ENCODE assay signal across 9 cellular contexts in genomic region chr3:36792342-36792741, GRCh38. TPM values are rescaled to one million over a fixed set of nuclear protein-coding genes. Genes with fewer than 3 reads are reported as not detected.
DNase-seq lines count a peak whose midpoint lies in the region; ATAC-seq and TF ChIP-seq lines count a peak whose summit lies in the region.
"Had no signal": no experiment of that assay in that cellular context is flagged by ENCODE, and none has a peak within 500 bp of the region (broad histone marks: within the 10 kb centered on the region; RNA-seq: fewer than 3 reads in every experiment).

No MANE protein-coding gene starts in this region.

- no peaks in the 10 kb centered on the region for H3K4me1 Mint-ChIP-seq in effector memory CD8-positive, alpha-beta T cell (ENCODE audit: low read depth in 2 of 2)

- peaks cover 9% of the 10 kb centered on the region for H3K4me1 ChIP-seq in osteoblast (ENCODE audit: insufficient read depth, low read length)

- peak; percentile 55 for TF ChIP-seq CTCF in AG09309 (IDR thresholded peaks at IDR 0.05; ENCODE audit: control insufficient read depth, insufficient read depth, low read depth, low read length, missing control alignments)
- peak; percentile 59 for TF ChIP-seq CTCF in GM12875 (IDR thresholded peaks at IDR 0.05; ENCODE audit: borderline replicate concordance, insufficient read depth, low read depth, low read length)
- peak; percentile 55 for TF ChIP-seq CTCF in osteoblast (IDR thresholded peaks at IDR 0.05; ENCODE audit: extremely low read depth, low read depth, low read length)

- peaks cover 17 to 23% of the 10 kb centered on the region in 2 donors for H3K27me3 Mint-ChIP-seq in effector memory CD8-positive, alpha-beta T cell

- DNase-seq in AG09309 (ENCODE audit: low read depth), result no peak
- peak; percentile 15 for DNase-seq in LoVo (ENCODE audit: low spot score)
- peak; percentile 56 for DNase-seq in astrocyte of the hippocampus (ENCODE audit: low read depth, low spot score)
- DNase-seq in osteoblast (ENCODE audit: insufficient read length, low spot score, missing footprints), result no peak
- no peak for DNase-seq in stimulated activated naive CD4-positive, alpha-beta T cell treated with Interleukin-2 at 50 U/mL for 16 hours (lab: John Stamatoyannopoulos, UW)
- no peak for DNase-seq in effector memory CD8-positive, alpha-beta T cell
- DNase-seq in MG63, result no peak

- H3K27me3 ChIP-seq in osteoblast (ENCODE audit: insufficient read depth, low read length) (no peaks in the 10 kb centered on the region), MG63 (no peaks in the 10 kb centered on the region)

- no peak overlapping the region for H3K4me3 Mint-ChIP-seq in effector memory CD8-positive, alpha-beta T cell

- H3K27ac ChIP-seq in osteoblast (ENCODE audit: low read depth, low read length), result no peak overlapping the region
- H3K27ac ChIP-seq: epithelial cell of prostate had no signal

- H3K4me3 ChIP-seq in AG09309 (ENCODE audit: control insufficient read depth, low read depth, low read length) (no peak overlapping the region), GM12875 (ENCODE audit: low read depth, low read length) (no peak overlapping the region), osteoblast (ENCODE audit: insufficient read depth, low read length) (no peak overlapping the region), MG63 (no peak overlapping the region)

- H3K27ac Mint-ChIP-seq in effector memory CD8-positive, alpha-beta T cell, result no peak overlapping the region

- no peaks in the 10 kb centered on the region for H3K79me2 ChIP-seq in osteoblast (ENCODE audit: insufficient read depth, low read length)

- H3K9me3 ChIP-seq in osteoblast (ENCODE audit: low read depth, low read length) (no peaks in the 10 kb centered on the region), MG63 (no peaks in the 10 kb centered on the region)

- H3K36me3 ChIP-seq in osteoblast (ENCODE audit: insufficient read depth, low read length) (no peaks in the 10 kb centered on the region), MG63 (no peaks in the 10 kb centered on the region)

- no peaks in the 10 kb centered on the region for H4K20me1 ChIP-seq in osteoblast (ENCODE audit: insufficient read depth, low read length)

- H3K9me3 Mint-ChIP-seq in effector memory CD8-positive, alpha-beta T cell, result no peaks in the 10 kb centered on the region

- no peaks in the 10 kb centered on the region for H3K36me3 Mint-ChIP-seq in effector memory CD8-positive, alpha-beta T cell (ENCODE audit: insufficient read depth)

- ATAC-seq in effector memory CD8-positive, alpha-beta T cell (replicated peaks), result no peak

- no peak overlapping the region for H3K4me2 ChIP-seq in osteoblast (ENCODE audit: insufficient read depth, low read length)

- H2AFZ ChIP-seq in osteoblast (ENCODE audit: low read length), result no peak overlapping the region

RNA-seq across cellular contexts. Expression of gene DCLK3, which starts 28.0 kb away (rescaled TPM):
- total RNA-seq in osteoblast, result under 0.01 TPM in 2 replicates
- total RNA-seq in MG63 (2014; rRNA removed; shearing (Covaris generic); ENCODE audit: low replicate concordance), result not detected in 2 replicates

Comparison
In these comparisons a context has a peak if more than half of its experiments do, and no peak if none do; other contexts are left out.
1. DNase-seq: peak in LoVo (single experiment) and astrocyte of the hippocampus (single experiment); none in AG09309 (single experiment), osteoblast (single experiment), stimulated activated naive CD4-positive, alpha-beta T cell treated with Interleukin-2 at 50 U/mL for 16 hours (single experiment), effector memory CD8-positive, alpha-beta T cell (0 of 3) and MG63 (single experiment).
2. Peak in every context shown above with its lines, with median percentiles within 50 percentile points of each other: CTCF ChIP-seq.